ENCODE assay signal across 1 cellular context in the genomic region with DNA sequence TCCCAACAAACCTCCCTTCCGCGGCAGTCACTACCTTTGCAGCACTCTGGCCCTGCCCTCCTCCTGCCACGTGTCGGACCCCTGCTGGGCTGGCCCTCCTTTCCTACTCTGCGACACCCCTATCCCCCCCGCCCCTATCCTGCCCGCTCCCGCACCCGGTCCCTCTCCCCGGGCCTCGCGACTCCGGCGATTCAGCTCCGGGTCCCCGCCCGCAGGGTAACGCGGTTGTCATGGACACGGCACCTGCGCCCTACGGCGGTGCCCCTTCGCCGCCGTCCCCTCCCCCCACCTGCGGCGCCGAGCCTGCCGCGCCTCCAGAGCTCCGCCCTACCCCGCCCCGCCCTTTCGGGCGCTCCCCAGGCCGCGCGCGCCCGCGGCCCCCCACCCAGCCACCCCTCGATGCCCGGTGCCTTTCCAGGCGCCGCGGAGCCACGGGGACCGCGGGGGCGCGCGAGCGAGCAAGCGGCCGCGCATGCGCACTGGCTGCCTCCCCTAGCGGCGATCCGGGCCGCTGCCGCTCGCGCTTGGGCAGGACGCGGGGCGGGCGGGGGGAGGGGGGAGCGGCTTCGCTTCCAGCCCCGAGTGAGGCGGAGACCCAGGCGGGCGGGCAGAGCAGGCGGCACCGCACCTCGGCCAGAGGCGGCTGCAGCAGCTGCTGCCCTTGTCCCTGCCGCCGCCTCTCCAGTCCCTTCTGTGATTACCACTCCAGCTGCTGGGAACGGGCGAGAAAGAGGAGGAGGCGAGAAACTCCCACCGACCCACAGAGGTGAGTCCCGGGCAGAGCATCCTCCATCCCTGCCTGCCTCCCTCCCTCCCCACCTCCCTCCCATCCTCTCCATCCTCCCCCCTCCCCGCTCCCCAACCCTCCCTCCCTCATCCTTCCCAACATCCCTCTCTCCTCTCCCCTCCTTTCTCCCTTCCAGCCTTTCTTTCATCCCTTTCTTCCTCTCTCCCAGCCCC.
TF ChIP-seq lines count a peak whose summit lies in the region.

Gene CTNNA2, plus strand, starts transcription at position 610 of the 960 bp plus-strand sequence.

TF ChIP-seq in WTC11, 78 proteins besides CTCF, POLR2A, EP300 and RAD21 (continued from another document):
- no peak for TF ChIP-seq ARID4B (CRISPR knock-in tag; IDR thresholded peaks at IDR 0.05; ENCODE audit: borderline replicate concordance)
- TF ChIP-seq ELF4 (CRISPR knock-in tag; IDR thresholded peaks at IDR 0.05; ENCODE audit: low read depth): no peak
- TF ChIP-seq MAX (CRISPR knock-in tag; IDR thresholded peaks at IDR 0.05): no peak
